8 cellular contexts compared by ENCODE assay signal in genomic region chr1:95309031-95309459, GRCh38.
DNase-seq lines count a peak whose midpoint lies in the region; ATAC-seq and TF ChIP-seq lines count a peak whose summit lies in the region.

No MANE protein-coding gene starts in this region.

- H3K4me3 ChIP-seq in AG04450 (ENCODE audit: low read depth, low read length) (no peak overlapping the region), HEK293 (ENCODE audit: low read depth, low read length) (no peak overlapping the region), fibroblast of lung (replicated peaks in 1 of 4; ENCODE audit: control extremely low read depth in 1 of 4, insufficient read depth in 1 of 4, low read depth in 3 of 4, low read length in 4 of 4) (no peak overlapping the region), coronary artery (no peak overlapping the region)
- H3K4me3 ChIP-seq in effector memory CD4-positive, alpha-beta T cell (ENCODE audit: insufficient read depth, low read depth, low read length, poor library complexity, severe bottlenecking): no peak overlapping the region

- peaks cover 20% of the 10 kb centered on the region for H3K4me1 Mint-ChIP-seq in progenitor cell of endocrine pancreas (ENCODE audit: low read depth)

- POLR2A ChIA-PET in AG04450 (lab: Yijun Ruan, JAX) (no interaction called here), HEK293 (lab: Yijun Ruan, JAX) (no interaction called here)

- DNase-seq in AG04450 (ENCODE audit: low read depth, low spot score) (no peak), OCI-M1 (lab: John Stamatoyannopoulos, UW) (peak; percentile 59), fibroblast of lung (ENCODE audit: low read depth in 2 of 2) (peak; percentile 28 to 67), progenitor cell of endocrine pancreas (ENCODE audit: low spot score, unreplicated experiment) (peak; percentile 24), coronary artery (ENCODE audit: low spot score) (no peak)
- DNase-seq in effector memory CD4-positive, alpha-beta T cell: no peak

- H3K4me1 ChIP-seq in HEK293 (ENCODE audit: control insufficient read depth, insufficient read depth, low read length) (no peaks in the 10 kb centered on the region), fibroblast of lung (ENCODE audit: control insufficient read depth, extremely low read depth, insufficient read depth, low read length) (no peaks in the 10 kb centered on the region)
- no peaks in the 10 kb centered on the region for H3K4me1 ChIP-seq in effector memory CD4-positive, alpha-beta T cell (ENCODE audit: control insufficient read depth, insufficient read depth, low read length, poor library complexity, severe bottlenecking)

- CTCF ChIA-PET in AG04450 (lab: Charles Lee): no interaction called here
- CTCF ChIA-PET in HEK293 (lab: Yijun Ruan, JAX): interaction anchor here (0.6 to 1.6 kb wide), 4 partner anchors 48 to 308 kb away, joined by 3 read pairs; no protein-coding TSS in a partner anchor

- no peak overlapping the region for H3K27ac Mint-ChIP-seq in progenitor cell of endocrine pancreas

- H3K4me2 ChIP-seq in fibroblast of lung (ENCODE audit: extremely low read depth, insufficient read depth, low read length): no peak overlapping the region

- no peaks in the 10 kb centered on the region for H3K36me3 ChIP-seq in HEK293 (ENCODE audit: control insufficient read depth in 2 of 2, insufficient read depth in 1 of 2, low read length in 2 of 2)
- no peaks in the 10 kb centered on the region for H3K36me3 ChIP-seq in fibroblast of lung (ENCODE audit: control insufficient read depth, insufficient read depth, low read length)
- no peaks in the 10 kb centered on the region for H3K36me3 ChIP-seq in effector memory CD4-positive, alpha-beta T cell (ENCODE audit: control insufficient read depth, insufficient read depth, low read length)

- H3K36me3 Mint-ChIP-seq in progenitor cell of endocrine pancreas (ENCODE audit: insufficient read depth): no peaks in the 10 kb centered on the region

- H2AFZ ChIP-seq in fibroblast of lung (ENCODE audit: low read length): no peak overlapping the region

- no peaks in the 10 kb centered on the region for H4K20me1 ChIP-seq in fibroblast of lung (ENCODE audit: control insufficient read depth, extremely low read depth, insufficient read depth, low read length)

- H3K27me3 ChIP-seq in AG04450 (ENCODE audit: control insufficient read depth, insufficient read depth, low read length) (peaks cover 9% of the 10 kb centered on the region), fibroblast of lung (ENCODE audit: control insufficient read depth, insufficient read depth, low read length) (peaks cover 2% of the 10 kb centered on the region)
- H3K27me3 ChIP-seq in effector memory CD4-positive, alpha-beta T cell (replicated peaks; ENCODE audit: control insufficient read depth, insufficient read depth, low read length, poor library complexity, severe bottlenecking): no peaks in the 10 kb centered on the region

- no peaks in the 10 kb centered on the region for H3K79me2 ChIP-seq in fibroblast of lung (ENCODE audit: control insufficient read depth, insufficient read depth, low read length)

- no peak overlapping the region for H3K9ac ChIP-seq in fibroblast of lung (ENCODE audit: insufficient read depth, low read length)

- ATAC-seq in GM21390 (IDR thresholded peaks at IDR 0.05; ENCODE audit: unreplicated experiment): no peak

- no peaks in the 10 kb centered on the region for H3K9me3 ChIP-seq in AG04450 (ENCODE audit: control insufficient read depth, insufficient read depth, low read length)
- H3K9me3 ChIP-seq in HEK293 (ENCODE audit: control insufficient read depth, insufficient read depth, low read depth, low read length): no peaks in the 10 kb centered on the region
- no peaks in the 10 kb centered on the region for H3K9me3 ChIP-seq in fibroblast of lung (ENCODE audit: control insufficient read depth, insufficient read depth, low read depth, low read length)
- H3K9me3 ChIP-seq in effector memory CD4-positive, alpha-beta T cell (ENCODE audit: control insufficient read depth, low read length): no peaks in the 10 kb centered on the region

- TF ChIP-seq CTCF in AG04450 (IDR thresholded peaks at IDR 0.05; ENCODE audit: low read depth, low read length) (peak; percentile 53), HEK293 (tag by site-specific recombination; IDR thresholded peaks at IDR 0.05) (no peak), fibroblast of lung (conservative IDR thresholded peaks at IDR 0.05 in 1 of 2, IDR thresholded peaks at IDR 0.05 in 1 of 2; ENCODE audit: low read depth in 1 of 2, low read length in 2 of 2) (peak; percentile 49 to 82), progenitor cell of endocrine pancreas (IDR thresholded peaks at IDR 0.05; ENCODE audit: unreplicated experiment) (peak; percentile 77), coronary artery (IDR thresholded peaks at IDR 0.05) (no peak)

- H3K4me3 Mint-ChIP-seq in progenitor cell of endocrine pancreas (ENCODE audit: low read depth): no peak overlapping the region

- H3K27ac ChIP-seq in AG04450 (ENCODE audit: low read depth, low read length) (no peak overlapping the region), HEK293 (ENCODE audit: extremely low read depth, low read depth, low read length) (no peak overlapping the region), fibroblast of lung (ENCODE audit: insufficient read depth, low read length) (no peak overlapping the region), coronary artery (no peak overlapping the region)
- no peak overlapping the region for H3K27ac ChIP-seq in effector memory CD4-positive, alpha-beta T cell (ENCODE audit: insufficient read depth, low read length, poor library complexity, severe bottlenecking)

- no peaks in the 10 kb centered on the region for H3K27me3 Mint-ChIP-seq in progenitor cell of endocrine pancreas

- no peaks in the 10 kb centered on the region for H3K9me3 Mint-ChIP-seq in progenitor cell of endocrine pancreas (ENCODE audit: low read depth)

TF ChIP-seq in HEK293, 187 proteins besides CTCF, POLR2A, EP300 and RAD21:
- TF ChIP-seq ZNF654 (tag by site-specific recombination; IDR thresholded peaks at IDR 0.05; ENCODE audit: low read depth) (peak; percentile 60), ZNF623 (tag by site-specific recombination; IDR thresholded peaks at IDR 0.05) (no peak)

Comparison
In these comparisons a context has a peak if more than half of its experiments do, and no peak if none do; other contexts are left out.
1. DNase-seq: peak in OCI-M1 (single experiment), fibroblast of lung (2 of 2) and progenitor cell of endocrine pancreas (single experiment); none in AG04450 (single experiment), effector memory CD4-positive, alpha-beta T cell (0 of 3) and coronary artery (single experiment).
2. CTCF ChIP-seq: peak in AG04450 (single experiment), fibroblast of lung (2 of 2) and progenitor cell of endocrine pancreas (single experiment); none in HEK293 (single experiment) and coronary artery (single experiment).